ENCODE assay signal across 18 cellular contexts in genomic region chr1:203931953-203932352, GRCh38.
DNase-seq lines count a peak whose midpoint lies in the region; ATAC-seq, FAIRE-seq and TF ChIP-seq lines count a peak whose summit lies in the region.
"Had no signal": no experiment of that assay in that cellular context is flagged by ENCODE, and none has a peak within 500 bp of the region (broad histone marks: within the 10 kb centered on the region; RNA-seq: fewer than 3 reads in every experiment).

No MANE protein-coding gene starts in this region.

- H3K36me3 ChIP-seq in GM23338 (ENCODE audit: insufficient read depth) = no peaks in the 10 kb centered on the region
- H3K36me3 ChIP-seq in Loucy (ENCODE audit: insufficient read depth, low read length) = no peaks in the 10 kb centered on the region
- H3K36me3 ChIP-seq in K562 (ENCODE audit: control insufficient read depth, insufficient read depth, low read length) = no peaks in the 10 kb centered on the region
- H3K36me3 ChIP-seq in neutrophil = no peaks in the 10 kb centered on the region
- H3K36me3 ChIP-seq: BE2C, HAP-1 had no signal

- TF ChIP-seq EP300 in K562 (IDR thresholded peaks at IDR 0.05; ENCODE audit: low read length) = no peak

- H3K36me3 Mint-ChIP-seq in GM23338 (ENCODE audit: low read depth) (no peaks in the 10 kb centered on the region), CD14-positive monocyte (no peaks in the 10 kb centered on the region)
- H3K36me3 Mint-ChIP-seq: CD8-positive, alpha-beta T cell had no signal

- H3K4me3 Mint-ChIP-seq in GM23338 = no peak overlapping the region
- H3K4me3 Mint-ChIP-seq in CD14-positive monocyte = no peak overlapping the region
- H3K4me3 Mint-ChIP-seq: CD8-positive, alpha-beta T cell; HFFc6 had no signal

- no peaks in the 10 kb centered on the region for H3K9me1 ChIP-seq in K562 (ENCODE audit: control insufficient read depth, insufficient read depth, low read length)

- H3K27ac Mint-ChIP-seq in GM23338 (no peak overlapping the region), CD14-positive monocyte (no peak overlapping the region)
- H3K27ac Mint-ChIP-seq: CD8-positive, alpha-beta T cell; HFFc6 had no signal

- H3K4me3 ChIP-seq in GM23338 = no peak overlapping the region
- peak overlapping the region; percentile 26 for H3K4me3 ChIP-seq in Loucy (ENCODE audit: low read length, poor library complexity, severe bottlenecking)
- H3K4me3 ChIP-seq in K562 = no peak overlapping the region
- no peak overlapping the region for H3K4me3 ChIP-seq in neutrophil (ENCODE audit: low read depth in 1 of 2, low read length in 1 of 2)
- H3K4me3 ChIP-seq: A549, HAP-1 had no signal

- H2AFZ ChIP-seq in GM23338 = 0 out of 2 replicates have a peak overlapping the region, but pooled peaks have one; percentile 38
- no peak overlapping the region for H2AFZ ChIP-seq in Loucy (ENCODE audit: low read length)
- H2AFZ ChIP-seq in K562 (ENCODE audit: low read depth, low read length) = no peak overlapping the region

- WGBS in K562 (ENCODE audit: insufficient coverage, low coverage, missing lambda C conversion rate) = 9% methylated on average over 2 of the region's 2 CpGs

- H3K9me2 ChIP-seq in GM23338 (ENCODE audit: insufficient read depth) (no peaks in the 10 kb centered on the region), Loucy (replicated peaks; ENCODE audit: low read depth, low read length) (no peaks in the 10 kb centered on the region)

- H3K27me3 Mint-ChIP-seq in GM23338 (ENCODE audit: insufficient read depth, low read depth, poor library complexity) = peaks cover 2% of the 10 kb centered on the region
- peaks cover 0 to 2% (median 1%) of the 10 kb centered on the region in 3 donors for H3K27me3 Mint-ChIP-seq in CD14-positive monocyte (ENCODE audit: low read depth in 3 of 3)

- H3K4me1 ChIP-seq in GM23338 (ENCODE audit: insufficient read depth) (no peaks in the 10 kb centered on the region), Loucy (ENCODE audit: insufficient read depth, low read length, poor library complexity, severe bottlenecking) (peaks cover 46% of the 10 kb centered on the region), K562 (replicated peaks in 1 of 2; ENCODE audit: control insufficient read depth in 2 of 2, insufficient read depth in 2 of 2, low read length in 2 of 2) (no peaks in the 10 kb centered on the region), neutrophil (ENCODE audit: control insufficient read depth in 1 of 2, insufficient read depth in 1 of 2, low read depth in 1 of 2, low read length in 1 of 2) (peaks cover 8 to 28% of the 10 kb centered on the region in 2 experiments)
- H3K4me1 ChIP-seq: A549, BE2C, HAP-1 had no signal

- H3K27me3 ChIP-seq in GM23338 (ENCODE audit: insufficient read depth) = no peaks in the 10 kb centered on the region
- H3K27me3 ChIP-seq in Loucy (ENCODE audit: insufficient read depth, low read length, poor library complexity, severe bottlenecking) = no peaks in the 10 kb centered on the region
- peaks cover 3 to 18% of the 10 kb centered on the region in 2 experiments; a peak in 2 of 5 replicates for H3K27me3 ChIP-seq in K562 (ENCODE audit: control insufficient read depth in 2 of 2, insufficient read depth in 2 of 2, low read length in 2 of 2)
- no peaks in the 10 kb centered on the region for H3K27me3 ChIP-seq in neutrophil

- intact Hi-C loops in K562 (cut with micrococcal nuclease) (no loop called here), CD14-positive monocyte (cut with micrococcal nuclease) (no loop called here)

- no peaks in the 10 kb centered on the region for H3K79me2 ChIP-seq in GM23338 (replicated peaks; ENCODE audit: insufficient read depth)
- H3K79me2 ChIP-seq in Loucy (ENCODE audit: insufficient read depth, low read length) = no peaks in the 10 kb centered on the region
- no peaks in the 10 kb centered on the region for H3K79me2 ChIP-seq in K562 (ENCODE audit: control insufficient read depth, insufficient read depth, low read length)

- H4K20me1 ChIP-seq in GM23338 (replicated peaks; ENCODE audit: insufficient read depth) = no peaks in the 10 kb centered on the region
- H4K20me1 ChIP-seq in Loucy (ENCODE audit: insufficient read depth, low read length, poor library complexity, severe bottlenecking) = no peaks in the 10 kb centered on the region
- no peaks in the 10 kb centered on the region for H4K20me1 ChIP-seq in K562 (replicated peaks; ENCODE audit: control insufficient read depth, insufficient read depth, low read length)

- POLR2A ChIA-PET in K562 (lab: Yijun Ruan, JAX) = interaction anchor here (0.6 kb wide), 1 partner anchor 318 kb away, joined by 3 read pairs; no protein-coding TSS in a partner anchor

- DNase-seq in GM23338 (ENCODE audit: low spot score) = no peak
- DNase-seq in K562 (ENCODE audit: extremely low read depth in 1 of 4, low spot score in 3 of 4) = no peak
- DNase-seq in NCI-H1417 treated with DMSO at 0.1 percent for 48 hours (lab: John Stamatoyannopoulos, UW) = no peak
- DNase-seq in HuH-7 (ENCODE audit: low spot score) = no peak
- DNase-seq in CD14-positive monocyte (ENCODE audit: low spot score) = no peak
- DNase-seq: BE2C; CD8-positive, alpha-beta T cell; COR-L47; DND-41; GDM1; HFFc6 had no signal

- no peak for ATAC-seq in GM23338
- no peak; the same call in 2 of the 3 replicates for ATAC-seq in K562
- ATAC-seq: A549; CD8-positive, alpha-beta T cell had no signal

- in situ Hi-C loops in K562 (cut with MboI) = no loop called here

- no peak for TF ChIP-seq POLR2A in K562 (conservative IDR thresholded peaks at IDR 0.05)

- TF ChIP-seq CTCF in GM23338 (conservative IDR thresholded peaks at IDR 0.05; ENCODE audit: low read depth in 2 of 2) (no peak), Loucy (conservative IDR thresholded peaks at IDR 0.05; ENCODE audit: low read length) (no peak), K562 (IDR thresholded peaks at IDR 0.05 in 2 of 3, conservative IDR thresholded peaks at IDR 0.05 in 1 of 3; ENCODE audit: insufficient read depth in 2 of 3, low read depth in 1 of 3, low read length in 3 of 3) (no peak), neutrophil (IDR thresholded peaks at IDR 0.05) (no peak), CD14-positive monocyte (IDR thresholded peaks at IDR 0.05) (no peak)

- no peak overlapping the region for H3K4me2 ChIP-seq in GM23338
- H3K4me2 ChIP-seq in Loucy (ENCODE audit: low read depth, low read length, poor library complexity, severe bottlenecking) = peak overlapping the region; percentile 46
- H3K4me2 ChIP-seq in K562 (ENCODE audit: insufficient read depth, low read length) = no peak overlapping the region
- H3K4me2 ChIP-seq: A549 had no signal

- H3K9me3 ChIP-seq in Loucy (ENCODE audit: insufficient read depth, low read depth, low read length) (no peaks in the 10 kb centered on the region), K562 (replicated peaks; ENCODE audit: control insufficient read depth, insufficient read depth, low read depth, low read length) (no peaks in the 10 kb centered on the region), neutrophil (no peaks in the 10 kb centered on the region)
- H3K9me3 ChIP-seq: A549, BE2C, HAP-1 had no signal

- H3F3A ChIP-seq in GM23338 (replicated peaks; ENCODE audit: low read depth) (no peaks in the 10 kb centered on the region), Loucy (ENCODE audit: low read depth) (peaks cover 8% of the 10 kb centered on the region; the same call in 1 of the 2 replicates)

- H3K27ac ChIP-seq in GM23338 (ENCODE audit: low read depth) = no peak overlapping the region
- H3K27ac ChIP-seq in K562 (ENCODE audit: extremely low read depth, low read depth, low read length) = no peak overlapping the region
- peak overlapping the region; percentile 49 for H3K27ac ChIP-seq in neutrophil
- H3K27ac ChIP-seq: A549, C4-2B had no signal

- no peak for TF ChIP-seq RAD21 in K562 (CRISPR knock-in tag; conservative IDR thresholded peaks at IDR 0.05 in 1 of 2, IDR thresholded peaks at IDR 0.05 in 1 of 2)

- H3K9me3 Mint-ChIP-seq in GM23338 (no peaks in the 10 kb centered on the region), CD14-positive monocyte (peaks cover 0 to 1% (median 0%) of the 10 kb centered on the region in 7 donors)
- H3K9me3 Mint-ChIP-seq: CD8-positive, alpha-beta T cell; HFFc6 had no signal

- H3K9ac ChIP-seq in Loucy (ENCODE audit: low read depth, low read length, poor library complexity, severe bottlenecking) = peak overlapping the region; percentile 23
- H3K9ac ChIP-seq in K562 (ENCODE audit: insufficient read depth in 1 of 2, low read depth in 2 of 2, low read length in 2 of 2) = no peak overlapping the region

- CTCF ChIA-PET in K562 (lab: Yijun Ruan, JAX; ENCODE audit: low intra/inter-chr PET ratio) = no interaction called here

- H3K4me1 Mint-ChIP-seq in GM23338 (no peaks in the 10 kb centered on the region), CD14-positive monocyte (peaks cover 21% of the 10 kb centered on the region)

- FAIRE-seq in K562 (lab: Jason Lieb, UNC) = no peak
- FAIRE-seq: A549, GM12892, H1 had no signal

- no TSS peak for BruUV-seq in K562 (replicated peaks; lab: Mats Ljungman, UMichigan)

TF ChIP-seq in GM23338, 12 proteins besides CTCF, POLR2A, EP300 and RAD21 (continues in another document):
- TF ChIP-seq ZNF331 (CRISPR knock-in tag; IDR thresholded peaks at IDR 0.05; ENCODE audit: low read depth) (no peak), ZNF114 (CRISPR knock-in tag; IDR thresholded peaks at IDR 0.05) (no peak), POLR2AphosphoS5 (IDR thresholded peaks at IDR 0.05; ENCODE audit: low read depth) (no peak), NANOG (IDR thresholded peaks at IDR 0.05; ENCODE audit: borderline replicate concordance) (no peak), CREB1 (CRISPR knock-in tag; IDR thresholded peaks at IDR 0.05; ENCODE audit: low read depth) (no peak), JUNB (IDR thresholded peaks at IDR 0.05; ENCODE audit: unreplicated experiment) (no peak), STAT1 (IDR thresholded peaks at IDR 0.05; ENCODE audit: unreplicated experiment) (no peak)
